In the genomic region with DNA sequence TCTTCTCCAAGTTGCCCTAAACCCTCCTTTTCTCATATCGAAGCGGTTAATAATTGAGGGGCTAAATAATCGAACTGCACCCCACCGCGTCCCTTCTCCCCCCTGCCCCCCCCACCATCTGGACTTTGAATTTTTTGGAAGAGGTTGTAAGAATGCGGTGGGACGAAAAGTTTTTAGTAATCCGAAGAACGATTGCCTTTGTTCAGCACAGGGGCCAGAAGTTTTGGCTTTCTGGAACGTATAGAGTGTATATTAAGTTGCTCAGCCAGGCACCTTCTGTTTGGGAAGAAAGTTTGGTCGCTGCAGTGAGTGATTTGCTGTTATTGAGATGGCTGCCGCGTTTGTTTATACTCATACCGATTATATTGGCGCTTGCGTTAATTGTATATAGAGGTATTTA, we compare ENCODE assay signal across 8 cellular contexts. TPM values are rescaled to one million over a fixed set of nuclear protein-coding genes. Genes with fewer than 3 reads are reported as not detected.
DNase-seq lines count a peak whose midpoint lies in the region; ATAC-seq and TF ChIP-seq lines count a peak whose summit lies in the region.

No MANE protein-coding gene starts in this region.

- peaks cover 15% of the 10 kb centered on the region for H3K36me3 Mint-ChIP-seq in endodermal cell (ENCODE audit: low read depth)
- no peaks in the 10 kb centered on the region for H3K36me3 Mint-ChIP-seq in neural crest cell (ENCODE audit: low read depth)

- TF ChIP-seq CTCF in endodermal cell (conservative IDR thresholded peaks at IDR 0.05) = no peak
- TF ChIP-seq CTCF in neural crest cell (conservative IDR thresholded peaks at IDR 0.05) = no peak

- H3K36me3 ChIP-seq in SJSA1 = peaks cover 40% of the 10 kb centered on the region
- H3K36me3 ChIP-seq in endodermal cell (ENCODE audit: control insufficient read depth, insufficient read depth, low read length) = peaks cover 12% of the 10 kb centered on the region

- H3K9me3 Mint-ChIP-seq in endodermal cell (no peaks in the 10 kb centered on the region), neural crest cell (no peaks in the 10 kb centered on the region)

- 0% methylated on average over 4 to 8 of the region's 16 CpGs for WGBS in endodermal cell (ENCODE audit: insufficient coverage in 1 of 2, insufficient read length in 1 of 2), 2 experiments

- H3K27ac ChIP-seq in SJSA1 = peak overlapping the region; percentile 98
- peak overlapping the region; percentile 98 for H3K27ac ChIP-seq in endodermal cell (ENCODE audit: low read depth, low read length)

- peak; percentile 65 for DNase-seq in activated effector memory CD4-positive, alpha-beta T cell treated with anti-CD3 and anti-CD28 coated beads, Interleukin-2, amount 50 U/mL, for 16 hours
- no peak for DNase-seq in activated effector memory CD4-positive, alpha-beta T cell treated with Interleukin-2 at 50 U/mL for 16 hours
- peak in 1 of 2 experiments; percentile 41 for DNase-seq in SJSA1 (ENCODE audit: low read depth in 1 of 2, low spot score in 2 of 2)
- peak; percentile 49 for DNase-seq in endodermal cell
- no peak for DNase-seq in neural crest cell (ENCODE audit: low read depth, low spot score)
- DNase-seq in NCI-H187 (lab: John Stamatoyannopoulos, UW) = no peak
- no peak for DNase-seq in dedifferentiated amniotic fluid mesenchymal stem cell (ENCODE audit: extremely low spot score)

- ATAC-seq in GM21619 (IDR thresholded peaks at IDR 0.05; ENCODE audit: unreplicated experiment) = no peak

- H3K27me3 ChIP-seq in SJSA1 (replicated peaks) (no peaks in the 10 kb centered on the region), endodermal cell (ENCODE audit: control insufficient read depth, insufficient read depth, low read length, poor library complexity, severe bottlenecking) (peaks cover 12% of the 10 kb centered on the region)

- H3K9me3 ChIP-seq in SJSA1 (replicated peaks) = no peaks in the 10 kb centered on the region
- no peaks in the 10 kb centered on the region for H3K9me3 ChIP-seq in endodermal cell (ENCODE audit: control insufficient read depth, low read length)

- peaks cover 25% of the 10 kb centered on the region for H3K4me1 Mint-ChIP-seq in endodermal cell
- peaks cover 40% of the 10 kb centered on the region for H3K4me1 Mint-ChIP-seq in neural crest cell

- H3K4me3 Mint-ChIP-seq in endodermal cell (peak overlapping the region; percentile 97), neural crest cell (peak overlapping the region; percentile 94)

- H3K4me1 ChIP-seq in SJSA1 (replicated peaks) (peaks cover 38% of the 10 kb centered on the region), endodermal cell (ENCODE audit: control insufficient read depth, insufficient read depth, low read length) (no peaks in the 10 kb centered on the region)

- peak overlapping the region; percentile 93 for H3K9ac ChIP-seq in endodermal cell (ENCODE audit: extremely low read depth, low read length, poor library complexity, severe bottlenecking)

- H3K27ac Mint-ChIP-seq in endodermal cell (peak overlapping the region; percentile 96), neural crest cell (ENCODE audit: unreplicated experiment) (peak overlapping the region; percentile 98)

- peak overlapping the region; percentile 99 for H3K4me3 ChIP-seq in SJSA1
- peak overlapping the region; percentile 91 for H3K4me3 ChIP-seq in endodermal cell (ENCODE audit: low read length)

- peaks cover 20% of the 10 kb centered on the region for H3K27me3 Mint-ChIP-seq in endodermal cell (ENCODE audit: insufficient read depth)
- no peaks in the 10 kb centered on the region for H3K27me3 Mint-ChIP-seq in neural crest cell (ENCODE audit: low read depth)

RNA-seq across cellular contexts. Expression of a gene that starts 0.5 kb away (rescaled TPM):
- 118 and 122 TPM in 2 replicates for total RNA-seq in SJSA1 (2014; rRNA removed; shearing (Covaris generic))
- total RNA-seq in endodermal cell (10 to 100 TPM; 51.8 to 54.4 TPM), neural crest cell (51.2 and 52.2 TPM in 2 replicates)
- polyA plus RNA-seq in endodermal cell (2013, experiment 1 of 2) = 35.9 TPM
- 38.4 TPM for polyA plus RNA-seq in endodermal cell (2013, experiment 2 of 2)

Comparison
In these comparisons a context has a peak if more than half of its experiments do, and no peak if none do; other contexts are left out.
1. DNase-seq: peak in activated effector memory CD4-positive, alpha-beta T cell treated with anti-CD3 and anti-CD28 coated beads, Interleukin-2, amount 50 U/mL, for 16 hours (single experiment) and endodermal cell (single experiment); none in activated effector memory CD4-positive, alpha-beta T cell treated with Interleukin-2 at 50 U/mL for 16 hours (single experiment), neural crest cell (single experiment), NCI-H187 (0 of 2) and dedifferentiated amniotic fluid mesenchymal stem cell (single experiment).